In genomic region chr2:105541189-105542050, GRCh38 we compare ENCODE assay signal across 2 cellular contexts.
TF ChIP-seq lines count a peak whose summit lies in the region.

No MANE protein-coding gene starts in this region.

TF ChIP-seq in H1, 55 proteins besides CTCF, POLR2A, EP300 and RAD21 (continued from another document):
- TF ChIP-seq ATF2 (IDR thresholded peaks at IDR 0.05; ENCODE audit: low read length) = no peak
- no peak for TF ChIP-seq CHD1 (IDR thresholded peaks at IDR 0.05; ENCODE audit: low read depth, low read length)

TF ChIP-seq in HepG2, 621 proteins besides CTCF, POLR2A, EP300 and RAD21 (continued from another document):
- TF ChIP-seq MXD1 (CRISPR knock-in tag; IDR thresholded peaks at IDR 0.05) (no peak), ZNF740 (CRISPR knock-in tag; IDR thresholded peaks at IDR 0.05) (no peak), DZIP1 (CRISPR knock-in tag; IDR thresholded peaks at IDR 0.05) (no peak), POGZ (CRISPR knock-in tag; IDR thresholded peaks at IDR 0.05) (no peak), ZNF567 (CRISPR knock-in tag; IDR thresholded peaks at IDR 0.05; ENCODE audit: borderline replicate concordance) (no peak), HMGXB3 (CRISPR knock-in tag; IDR thresholded peaks at IDR 0.05; ENCODE audit: borderline replicate concordance) (no peak), NONO (IDR thresholded peaks at IDR 0.05) (no peak), NONO (CRISPR knock-in tag; conservative IDR thresholded peaks at IDR 0.05) (no peak), ZC3H13 (CRISPR knock-in tag; IDR thresholded peaks at IDR 0.05) (no peak), FOXK1 (CRISPR knock-in tag; IDR thresholded peaks at IDR 0.05; ENCODE audit: borderline replicate concordance, low read depth) (no peak), PAWR (CRISPR knock-in tag; IDR thresholded peaks at IDR 0.05; ENCODE audit: borderline replicate concordance) (no peak), KDM5A (IDR thresholded peaks at IDR 0.05; ENCODE audit: borderline replicate concordance, low read length) (no peak), ZNF670 (CRISPR knock-in tag; IDR thresholded peaks at IDR 0.05; ENCODE audit: borderline replicate concordance) (no peak), SRSF4 (IDR thresholded peaks at IDR 0.05; ENCODE audit: low read depth, low read length, poor library complexity, severe bottlenecking) (no peak), POLR2AphosphoS5 (IDR thresholded peaks at IDR 0.05; ENCODE audit: low read depth, low read length) (no peak)
